Comparison of ENCODE assay signal across 2 cellular contexts in genomic region chr5:43730832-43731342, GRCh38.
TF ChIP-seq lines count a peak whose summit lies in the region.

No MANE protein-coding gene starts in this region.

TF ChIP-seq in IMR-90, 13 proteins besides CTCF, POLR2A, EP300 and RAD21:
- TF ChIP-seq CEBPB (IDR thresholded peaks at IDR 0.05; ENCODE audit: low read depth, low read length) (no peak), USF2 (IDR thresholded peaks at IDR 0.05; ENCODE audit: low read depth, low read length) (no peak)

TF ChIP-seq in K562, 482 proteins besides CTCF, POLR2A, EP300 and RAD21:
- TF ChIP-seq ETV1 (tag; conservative IDR thresholded peaks at IDR 0.05; ENCODE audit: low read depth) (no peak), ZNF512 (tag; IDR thresholded peaks at IDR 0.05) (peak; percentile 59)
TF ChIP-seq in K562: peak in this region for 1.
